Comparison of ENCODE assay signal across 1 cellular context in the genomic region with DNA sequence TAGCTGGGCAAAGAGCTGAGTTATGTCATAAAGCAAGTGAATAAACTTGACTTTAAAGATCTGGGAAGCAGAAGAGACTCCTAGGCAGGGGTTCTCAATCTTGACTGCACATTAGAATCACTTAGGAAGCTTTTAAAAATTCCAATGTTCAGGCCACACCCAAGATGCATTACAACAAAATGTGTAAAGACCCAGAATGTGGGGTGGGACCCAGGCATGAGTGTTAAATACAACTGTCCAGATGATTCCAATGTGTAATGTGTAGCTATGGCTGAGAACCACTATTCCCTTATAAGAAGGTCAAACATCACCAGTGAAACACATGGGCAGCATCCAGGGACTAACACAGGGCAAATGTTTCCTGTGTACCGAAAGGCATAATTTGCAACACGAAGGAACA.
TF ChIP-seq lines count a peak whose summit lies in the region.

No MANE protein-coding gene starts in this region.

TF ChIP-seq in IMR-90, 13 proteins besides CTCF, POLR2A, EP300 and RAD21:
- TF ChIP-seq CEBPB (IDR thresholded peaks at IDR 0.05; ENCODE audit: low read depth, low read length), result no peak
- TF ChIP-seq SMC3 (IDR thresholded peaks at IDR 0.05; ENCODE audit: low read depth, low read length), result no peak
- no peak for TF ChIP-seq USF2 (IDR thresholded peaks at IDR 0.05; ENCODE audit: low read depth, low read length)
- no peak for TF ChIP-seq MXI1 (IDR thresholded peaks at IDR 0.05; ENCODE audit: borderline replicate concordance, low read depth, low read length)
- no peak for TF ChIP-seq BHLHE40 (IDR thresholded peaks at IDR 0.05; ENCODE audit: low read depth, low read length)
- no peak for TF ChIP-seq MAFK (IDR thresholded peaks at IDR 0.05; ENCODE audit: low read depth, low read length)
- TF ChIP-seq RCOR1 (IDR thresholded peaks at IDR 0.05; ENCODE audit: insufficient replicate concordance, low read length), result no peak
- TF ChIP-seq RFX5 (IDR thresholded peaks at IDR 0.05; ENCODE audit: low read depth, low read length), result no peak
- TF ChIP-seq CHD1 (IDR thresholded peaks at IDR 0.05; ENCODE audit: low read depth, low read length), result no peak
- TF ChIP-seq FOS (IDR thresholded peaks at IDR 0.05; ENCODE audit: low read depth, low read length), result no peak
- TF ChIP-seq, protein P1, sequence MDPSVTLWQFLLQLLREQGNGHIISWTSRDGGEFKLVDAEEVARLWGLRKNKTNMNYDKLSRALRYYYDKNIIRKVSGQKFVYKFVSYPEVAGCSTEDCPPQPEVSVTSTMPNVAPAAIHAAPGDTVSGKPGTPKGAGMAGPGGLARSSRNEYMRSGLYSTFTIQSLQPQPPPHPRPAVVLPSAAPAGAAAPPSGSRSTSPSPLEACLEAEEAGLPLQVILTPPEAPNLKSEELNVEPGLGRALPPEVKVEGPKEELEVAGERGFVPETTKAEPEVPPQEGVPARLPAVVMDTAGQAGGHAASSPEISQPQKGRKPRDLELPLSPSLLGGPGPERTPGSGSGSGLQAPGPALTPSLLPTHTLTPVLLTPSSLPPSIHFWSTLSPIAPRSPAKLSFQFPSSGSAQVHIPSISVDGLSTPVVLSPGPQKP (IDR thresholded peaks at IDR 0.05; ENCODE audit: borderline replicate concordance, low read depth, low read length), result no peak
- TF ChIP-seq MAZ (IDR thresholded peaks at IDR 0.05; ENCODE audit: borderline replicate concordance, low read depth, low read length), result no peak
- no peak for TF ChIP-seq NFE2L2 (IDR thresholded peaks at IDR 0.05; ENCODE audit: low read depth, low read length)
